Comparison of ENCODE assay signal across 20 cellular contexts in the genomic region with DNA sequence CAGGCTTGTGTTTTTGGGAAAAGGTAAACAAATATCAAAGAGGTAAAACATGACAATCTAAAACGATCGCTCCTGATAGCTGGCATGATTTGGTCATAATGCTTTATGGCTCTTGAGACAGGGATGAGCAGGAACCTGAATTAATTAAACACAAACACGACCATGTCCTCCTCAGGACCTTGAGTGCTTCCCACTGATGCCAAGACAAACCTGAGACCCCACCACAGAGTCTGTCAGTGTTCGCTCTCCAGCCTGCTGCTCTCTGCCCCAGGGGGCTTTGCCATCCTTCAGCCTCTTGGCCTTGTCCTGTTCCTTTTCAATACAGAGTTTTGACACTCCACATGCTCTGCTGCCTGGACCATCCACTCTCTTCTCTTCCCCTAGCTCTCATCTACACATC.
"Had no signal": no experiment of that assay in that cellular context is flagged by ENCODE, and none has a peak within 500 bp of the region (broad histone marks: within the 10 kb centered on the region; RNA-seq: fewer than 3 reads in every experiment).

No MANE protein-coding gene starts in this region.

- H3K4me3 Mint-ChIP-seq: activated CD4-positive, alpha-beta memory T cell treated with anti-CD3 and anti-CD28 coated beads for 36 hours; activated naive CD8-positive, alpha-beta T cell treated with anti-CD3 and anti-CD28 coated beads, Interleukin-2, amount 10 ng/mL, durations not matched to agents 7 days and 5 days; activated T-cell treated with anti-CD3 and anti-CD28 coated beads, Interleukin-2, amount 50 U/mL, for 4 hours; T-helper 1 cell treated with Interleukin-12 subunit alpha and Interleukin-12 subunit beta and Interleukin-4 antibody, amounts not matched to agents 30 μg/mL and 1 μg/mL, for 36 hours had no signal

- ATAC-seq: activated T-cell treated with anti-CD3 and anti-CD28 coated beads, Interleukin-2, amount 50 U/mL, for 4 hours; PC-3 had no signal

- H3K27me3 Mint-ChIP-seq: activated CD4-positive, alpha-beta memory T cell treated with anti-CD3 and anti-CD28 coated beads for 36 hours; activated naive CD8-positive, alpha-beta T cell treated with anti-CD3 and anti-CD28 coated beads, Interleukin-2, amount 10 ng/mL, durations not matched to agents 7 days and 5 days had no signal

- DNase-seq: activated CD4-positive, alpha-beta memory T cell treated with anti-CD3 and anti-CD28 coated beads for 36 hours; activated CD4-positive, alpha-beta T cell treated with anti-CD3 and anti-CD28 coated beads for 48 hours; activated CD4-positive, CD25-positive, alpha-beta regulatory T cell treated with anti-CD3 and anti-CD28 coated beads, Interleukin-2, amount 50 U/mL, for 72 hours; activated CD8-positive, alpha-beta memory T cell treated with anti-CD3 and anti-CD28 coated beads for 24 hours; activated naive CD4-positive, alpha-beta T cell treated with anti-CD3 and anti-CD28 coated beads, Interleukin-2, amount 50 U/mL, for 16 hours; activated naive CD8-positive, alpha-beta T cell treated with anti-CD3 and anti-CD28 coated beads, Interleukin-2, amount 10 ng/mL, durations not matched to agents 7 days and 5 days; activated T-cell treated with anti-CD3 and anti-CD28 coated beads, Interleukin-2, amount 50 U/mL, for 4 hours; adrenal gland; anterior cingulate cortex; MM.1S; NCI-H1105; NCI-H1436; NCI-H1694 treated with DMSO at 0.1 percent for 48 hours; NCI-H2029 treated with DMSO at 0.1 percent for 48 hours; NCI-H446; NCI-H524; PC-3; SHP77 treated with DMSO at 0.1 percent for 48 hours had no signal

- H3K27ac Mint-ChIP-seq: activated CD4-positive, alpha-beta memory T cell treated with anti-CD3 and anti-CD28 coated beads for 36 hours; activated naive CD8-positive, alpha-beta T cell treated with anti-CD3 and anti-CD28 coated beads, Interleukin-2, amount 10 ng/mL, durations not matched to agents 7 days and 5 days; T-helper 1 cell treated with Interleukin-12 subunit alpha and Interleukin-12 subunit beta and Interleukin-4 antibody, amounts not matched to agents 30 μg/mL and 1 μg/mL, for 36 hours had no signal

- FAIRE-seq: RCC 7860 had no signal

- H3K9me3 Mint-ChIP-seq: activated CD4-positive, alpha-beta memory T cell treated with anti-CD3 and anti-CD28 coated beads for 36 hours; activated naive CD8-positive, alpha-beta T cell treated with anti-CD3 and anti-CD28 coated beads, Interleukin-2, amount 10 ng/mL, durations not matched to agents 7 days and 5 days; activated T-cell treated with anti-CD3 and anti-CD28 coated beads, Interleukin-2, amount 50 U/mL, for 4 hours; T-helper 1 cell treated with Interleukin-12 subunit alpha and Interleukin-12 subunit beta and Interleukin-4 antibody, amounts not matched to agents 30 μg/mL and 1 μg/mL, for 36 hours had no signal

- H3K4me1 Mint-ChIP-seq: activated naive CD8-positive, alpha-beta T cell treated with anti-CD3 and anti-CD28 coated beads, Interleukin-2, amount 10 ng/mL, durations not matched to agents 7 days and 5 days had no signal
